In genomic region chr9:129275626-129276247, GRCh38 we compare ENCODE assay signal across 19 cellular contexts.
DNase-seq lines count a peak whose midpoint lies in the region; ATAC-seq and TF ChIP-seq lines count a peak whose summit lies in the region.
"Had no signal": no experiment of that assay in that cellular context is flagged by ENCODE, and none has a peak within 500 bp of the region (broad histone marks: within the 10 kb centered on the region; RNA-seq: fewer than 3 reads in every experiment).

No MANE protein-coding gene starts in this region.

- H3K9ac ChIP-seq in H9 (ENCODE audit: extremely low read depth, insufficient read length, low read length), result no peak overlapping the region

- H3K4me1 ChIP-seq in H9 (ENCODE audit: insufficient read depth, low read length), result peaks cover 9% of the 10 kb centered on the region; the same call in 1 of the 2 replicates
- H3K4me1 ChIP-seq: gastrocnemius medialis, uterus had no signal

- H3K36me3 Mint-ChIP-seq in H9 (ENCODE audit: insufficient read depth in 1 of 3, low read depth in 3 of 3), result no peaks in the 10 kb centered on the region
- peaks cover 6% of the 10 kb centered on the region for H3K36me3 Mint-ChIP-seq in central memory CD8-positive, alpha-beta T cell (ENCODE audit: insufficient read depth)
- H3K36me3 Mint-ChIP-seq in osteocyte (ENCODE audit: unreplicated experiment), result no peaks in the 10 kb centered on the region
- H3K36me3 Mint-ChIP-seq: activated naive CD4-positive, alpha-beta T cell treated with anti-CD3 and anti-CD28 coated beads, Interleukin-2, amount 50 U/mL, for 72 hours had no signal

- no peak overlapping the region for H3K4me2 ChIP-seq in H9 (ENCODE audit: insufficient read depth, insufficient read length, low read length)

- H2BK120ac ChIP-seq in H9 (ENCODE audit: low read depth, low read length, poor library complexity, severe bottlenecking), result no peak overlapping the region

- DNase-seq in AG20443 (ENCODE audit: low spot score) (peak; percentile 45), H9 (peak; percentile 65), mesenteric fat pad (ENCODE audit: low spot score) (peak; percentile 64), osteocyte (ENCODE audit: extremely low spot score, unreplicated experiment) (no peak), NCI-H1417 treated with DMSO at 0.1 percent for 48 hours (lab: John Stamatoyannopoulos, UW) (no peak)
- no peak for DNase-seq in central memory CD8-positive, alpha-beta T cell (ENCODE audit: low spot score in 2 of 2)
- DNase-seq: DMS79 treated with DMSO at 0.1 percent for 48 hours; gastrocnemius medialis; HCEC 1CT; midbrain; NCI-H510A; stimulated activated naive CD8-positive, alpha-beta T cell treated with anti-CD3 and anti-CD28 coated beads, Interleukin-15, Interleukin-2, amounts not matched to agents 100 U/mL and 50 U/mL, for 24 hours had no signal

- ATAC-seq in central memory CD8-positive, alpha-beta T cell (replicated peaks; ENCODE audit: extremely low read depth, poor library complexity, severe bottlenecking), result no peak
- ATAC-seq in GM19351 (IDR thresholded peaks at IDR 0.05; ENCODE audit: unreplicated experiment) (no peak), HG03108 (IDR thresholded peaks at IDR 0.05; ENCODE audit: unreplicated experiment) (no peak)
- ATAC-seq: activated naive CD4-positive, alpha-beta T cell treated with anti-CD3 and anti-CD28 coated beads, Interleukin-2, amount 50 U/mL, for 72 hours; gastrocnemius medialis; stimulated activated naive CD8-positive, alpha-beta T cell treated with anti-CD3 and anti-CD28 coated beads, Interleukin-15, Interleukin-2, amounts not matched to agents 100 U/mL and 50 U/mL, for 24 hours had no signal

- peaks cover 35 to 56% of the 10 kb centered on the region in 2 experiments for H3K4me1 Mint-ChIP-seq in H9
- peaks cover 26% of the 10 kb centered on the region for H3K4me1 Mint-ChIP-seq in central memory CD8-positive, alpha-beta T cell
- peaks cover 40% of the 10 kb centered on the region for H3K4me1 Mint-ChIP-seq in osteocyte (ENCODE audit: unreplicated experiment)

- H2BK5ac ChIP-seq in H9 (ENCODE audit: insufficient read length, low read length), result no peak overlapping the region

- no peaks in the 10 kb centered on the region for H3K79me2 ChIP-seq in H9 (ENCODE audit: insufficient read depth, low read length)

- no CpG with 5 or more reads among the region's 10 CpGs for WGBS in H9 (ENCODE audit: extremely low coverage, insufficient read length, low lambda C conversion rate)

- no peak overlapping the region for H2AFZ ChIP-seq in H9 (ENCODE audit: low read length)

- no peak overlapping the region for H2BK12ac ChIP-seq in H9 (ENCODE audit: insufficient read length, low read depth, low read length)

- peak overlapping the region in 1 of 3 experiments; percentile 56; a peak in 1 of 7 replicates for H3K27ac Mint-ChIP-seq in H9
- peak overlapping the region; percentile 40 for H3K27ac Mint-ChIP-seq in central memory CD8-positive, alpha-beta T cell (ENCODE audit: low read depth)
- no peak overlapping the region for H3K27ac Mint-ChIP-seq in osteocyte (ENCODE audit: unreplicated experiment)
- H3K27ac Mint-ChIP-seq: B cell had no signal

- TF ChIP-seq CTCF in H9 (conservative IDR thresholded peaks at IDR 0.05) (no peak), osteocyte (IDR thresholded peaks at IDR 0.05) (no peak)

- H3K23ac ChIP-seq in H9 (ENCODE audit: insufficient read length, low read depth, low read length), result no peak overlapping the region

- no peaks in the 10 kb centered on the region for H3K27me3 ChIP-seq in H9 (ENCODE audit: insufficient read depth, low read length)
- H3K27me3 ChIP-seq: cardiac muscle cell, uterus had no signal

- no peak overlapping the region for H3K4me3 Mint-ChIP-seq in H9
- H3K4me3 Mint-ChIP-seq in central memory CD8-positive, alpha-beta T cell, result no peak overlapping the region
- H3K4me3 Mint-ChIP-seq in osteocyte (ENCODE audit: unreplicated experiment), result no peak overlapping the region
- H3K4me3 Mint-ChIP-seq: B cell had no signal

- no peak overlapping the region for H2AK5ac ChIP-seq in H9 (ENCODE audit: insufficient read length, low read length)

- no peaks in the 10 kb centered on the region for H3K79me1 ChIP-seq in H9 (ENCODE audit: insufficient read depth, low read depth, low read length, poor library complexity, severe bottlenecking)

- H3K27me3 Mint-ChIP-seq in H9 (ENCODE audit: low read depth), result peaks cover 8% of the 10 kb centered on the region
- peaks cover 26% of the 10 kb centered on the region for H3K27me3 Mint-ChIP-seq in central memory CD8-positive, alpha-beta T cell
- peaks cover 5% of the 10 kb centered on the region for H3K27me3 Mint-ChIP-seq in osteocyte (ENCODE audit: unreplicated experiment)

- H3K27ac ChIP-seq in H9 (ENCODE audit: insufficient read length, low read depth, low read length), result no peak overlapping the region
- H3K27ac ChIP-seq: gastrocnemius medialis, skin epidermis, uterus had no signal

- no peak overlapping the region for H3T11ph ChIP-seq in H9 (ENCODE audit: low read length)

- no peak overlapping the region for H3K4ac ChIP-seq in H9 (ENCODE audit: low read depth, low read length)

- no peaks in the 10 kb centered on the region for H3K9me3 ChIP-seq in H9 (ENCODE audit: control insufficient read depth, low read depth, low read length)
- H3K9me3 ChIP-seq: gastrocnemius medialis, uterus had no signal

- no peak overlapping the region for H2BK20ac ChIP-seq in H9 (ENCODE audit: low read depth, low read length, poor library complexity, severe bottlenecking)

- no peak overlapping the region for H3K56ac ChIP-seq in H9 (ENCODE audit: insufficient read length, low read depth, low read length)

- no peaks in the 10 kb centered on the region; a peak in 2 of 5 replicates for H3K9me3 Mint-ChIP-seq in H9
- no peaks in the 10 kb centered on the region for H3K9me3 Mint-ChIP-seq in central memory CD8-positive, alpha-beta T cell
- no peaks in the 10 kb centered on the region for H3K9me3 Mint-ChIP-seq in osteocyte (ENCODE audit: unreplicated experiment)
- H3K9me3 Mint-ChIP-seq: activated naive CD4-positive, alpha-beta T cell treated with anti-CD3 and anti-CD28 coated beads, Interleukin-2, amount 50 U/mL, for 72 hours had no signal

- H4K5ac ChIP-seq in H9 (ENCODE audit: insufficient read length, low read depth, low read length), result no peak overlapping the region

- no peaks in the 10 kb centered on the region for H3K23me2 ChIP-seq in H9 (ENCODE audit: insufficient read length, low read depth, low read length, poor library complexity, severe bottlenecking)

- no peaks in the 10 kb centered on the region for H4K20me1 ChIP-seq in H9 (ENCODE audit: control insufficient read depth, insufficient read depth, insufficient read length)

- H2BK15ac ChIP-seq in H9 (ENCODE audit: low read depth, low read length), result no peak overlapping the region

- H3K18ac ChIP-seq in H9 (ENCODE audit: insufficient read length, low read depth, low read length), result no peak overlapping the region

- H4K8ac ChIP-seq in H9 (replicated peaks; ENCODE audit: insufficient read length, low read depth, low read length), result no peak overlapping the region

- H3K14ac ChIP-seq in H9 (ENCODE audit: insufficient read depth, low read length), result no peak overlapping the region

- H4K91ac ChIP-seq in H9 (ENCODE audit: insufficient read length, low read depth, low read length), result no peak overlapping the region

Comparison
In these comparisons a context has a peak if more than half of its experiments do, and no peak if none do; other contexts are left out.
1. DNase-seq: peak in AG20443 (single experiment), H9 (single experiment) and mesenteric fat pad (single experiment); none in central memory CD8-positive, alpha-beta T cell (0 of 2), osteocyte (single experiment) and NCI-H1417 treated with DMSO at 0.1 percent for 48 hours (single experiment).